In the genomic region with DNA sequence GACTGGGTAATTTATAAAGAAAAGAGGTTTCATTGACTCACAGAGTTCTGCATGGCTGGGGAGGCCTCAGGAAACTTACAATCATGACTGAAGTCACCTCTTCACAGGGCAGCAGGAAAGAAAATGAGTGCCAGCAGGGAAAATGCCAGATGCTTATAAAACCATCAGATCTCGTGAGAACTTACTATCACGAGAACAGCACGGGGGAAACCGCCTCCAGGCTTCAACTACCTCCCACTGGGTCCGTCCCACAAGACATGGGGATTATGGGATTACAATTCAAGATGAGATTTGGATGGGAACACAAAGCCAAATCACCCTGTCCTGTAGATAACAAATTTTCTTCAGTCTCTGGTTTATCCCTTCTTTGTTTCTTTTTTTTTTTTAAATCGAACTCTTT, we compare ENCODE assay signal across 29 cellular contexts.
"Had no signal": no experiment of that assay in that cellular context is flagged by ENCODE, and none has a peak within 500 bp of the region (broad histone marks: within the 10 kb centered on the region; RNA-seq: fewer than 3 reads in every experiment).

No MANE protein-coding gene starts in this region.

- FAIRE-seq: endometrium, pancreas had no signal

- H3K36me3 ChIP-seq: esophagus squamous epithelium, heart right ventricle, left ventricle myocardium inferior, lower lobe of right lung, neutrophil, pancreas, suprapubic skin, transverse colon, upper lobe of right lung, uterus had no signal

- ATAC-seq: effector memory CD8-positive, alpha-beta T cell; heart right ventricle; left colon; lower lobe of right lung; natural killer cell; pancreas; sciatic nerve; stimulated activated naive CD8-positive, alpha-beta T cell treated with anti-CD3 and anti-CD28 coated beads, Interleukin-15, amount 100 ng/mL, for 72 hours; upper lobe of right lung had no signal

- H3K4me3 ChIP-seq: esophagus squamous epithelium, heart right ventricle, left ventricle myocardium inferior, lower lobe of right lung, pancreas, smooth muscle cell, suprapubic skin, transverse colon, upper lobe of right lung, uterus had no signal

- H3K27ac ChIP-seq: esophagus squamous epithelium, heart right ventricle, left ventricle myocardium inferior, lower lobe of right lung, neutrophil, pancreas, suprapubic skin, transverse colon, upper lobe of right lung, uterus had no signal

- H3K9me3 ChIP-seq: esophagus squamous epithelium, heart right ventricle, left ventricle myocardium inferior, lower lobe of right lung, neutrophil, pancreas, suprapubic skin, transverse colon, upper lobe of right lung, uterus had no signal

- DNase-seq: cortex of kidney; effector memory CD8-positive, alpha-beta T cell; erythroblast; esophagus squamous epithelium; foreskin melanocyte; glutamatergic neuron; heart right ventricle; immature natural killer cell; islet precursor cell; kidney glomerular epithelial cell; left colon; left ventricle myocardium inferior; lower lobe of right lung; natural killer cell; pancreas; stimulated activated CD4-positive, alpha-beta T cell treated with anti-CD3 and anti-CD28 coated beads, Interleukin-12 subunit alpha, Interleukin-12 subunit beta, amount 100 ng/mL, for 4 hours; stimulated activated CD4-positive, alpha-beta T cell treated with anti-CD3 and anti-CD28 coated beads, Interleukin-1b, Interleukin-23, amount 100 ng/mL, for 48 hours; stimulated activated CD4-positive, alpha-beta T cell treated with anti-CD3 and anti-CD28 coated beads, Interleukin-4, amount 100 ng/mL, for 1 hour; stimulated activated CD8-positive, alpha-beta memory T cell treated with anti-CD3 and anti-CD28 coated beads, Interleukin-4, amount 100 ng/mL, for 48 hours; stimulated activated naive CD4-positive, alpha-beta T cell; stimulated activated naive CD8-positive, alpha-beta T cell treated with anti-CD3 and anti-CD28 coated beads, Interleukin-15, amount 100 ng/mL, for 72 hours; transverse colon; upper lobe of right lung; uterus had no signal

- H3K27me3 ChIP-seq: esophagus squamous epithelium, heart right ventricle, neutrophil, pancreas, suprapubic skin, transverse colon, upper lobe of right lung, uterus had no signal

- H3K4me2 ChIP-seq: smooth muscle cell had no signal

- H3K4me1 ChIP-seq: heart right ventricle, left ventricle myocardium inferior, lower lobe of right lung, pancreas, transverse colon, upper lobe of right lung, uterus had no signal
